In the genomic region with DNA sequence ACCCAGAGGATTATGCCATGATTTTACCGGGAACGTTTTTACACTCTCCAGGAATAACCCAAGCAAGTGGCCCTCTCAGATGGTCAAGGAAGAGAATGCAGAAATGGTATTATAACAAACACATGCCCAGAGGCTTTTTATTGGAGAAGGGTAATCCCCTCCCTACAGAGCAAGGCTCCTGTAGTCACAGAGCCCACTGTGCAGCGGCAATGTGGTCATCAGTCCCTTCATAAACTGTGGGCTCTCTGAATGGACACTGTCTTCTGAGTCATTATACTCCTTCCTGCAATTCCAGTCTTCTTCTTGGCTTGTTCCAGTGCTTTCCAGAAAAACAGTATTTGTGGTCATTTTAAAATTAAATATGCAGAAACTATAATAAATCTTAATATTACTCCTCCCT, we compare ENCODE assay signal across 8 cellular contexts.
A peak's percentile ranks its signal among the peaks of the same experiment; 100 is the strongest.
DNase-seq lines count a peak whose midpoint lies in the region; FAIRE-seq and TF ChIP-seq lines count a peak whose summit lies in the region.
"Had no signal": no experiment of that assay in that cellular context is flagged by ENCODE, and none has a peak within 500 bp of the region (broad histone marks: within the 10 kb centered on the region; RNA-seq: fewer than 3 reads in every experiment).

No MANE protein-coding gene starts in this region.

- H3K79me1 ChIP-seq in mesenchymal stem cell (replicated peaks; ENCODE audit: low read length, poor library complexity, severe bottlenecking): no peaks in the 10 kb centered on the region

- no peak overlapping the region for H3K9ac ChIP-seq in mesenchymal stem cell (ENCODE audit: low read length)

- no peak overlapping the region for H3K4me3 ChIP-seq in mesenchymal stem cell (ENCODE audit: insufficient read depth in 1 of 2, low read depth in 1 of 2, low read length in 2 of 2)
- no peak overlapping the region for H3K4me3 ChIP-seq in tibial nerve

- H3K36me3 ChIP-seq in mesenchymal stem cell (ENCODE audit: control insufficient read depth in 1 of 2, insufficient read depth in 2 of 2, low read depth in 1 of 2, low read length in 2 of 2) (peaks cover 0 to 94% of the 10 kb centered on the region in 2 experiments), tibial nerve (peaks cover 0 to 59% (median 0%) of the 10 kb centered on the region in 3 donors)

- no peak overlapping the region for H3K4ac ChIP-seq in mesenchymal stem cell (ENCODE audit: low read depth in 1 of 2, low read length in 2 of 2)

- no peak overlapping the region for H3K14ac ChIP-seq in mesenchymal stem cell (ENCODE audit: low read length in 2 of 2)

- peak; percentile 40 for DNase-seq in HT1080 (ENCODE audit: low read depth)
- DNase-seq in dermis blood vessel endothelial cell: peak; percentile 28
- DNase-seq in mesenchymal stem cell: peak; percentile 18
- DNase-seq in tibial nerve (ENCODE audit: low spot score in 2 of 2): no peak
- DNase-seq in caudate nucleus (lab: John Stamatoyannopoulos, UW): no peak
- DNase-seq in GM12891 (ENCODE audit: insufficient read length, low spot score): no peak
- DNase-seq in GM12892 (ENCODE audit: insufficient read length): no peak
- DNase-seq: GOT3 had no signal

- no peaks in the 10 kb centered on the region for H3K27me3 ChIP-seq in mesenchymal stem cell (ENCODE audit: control insufficient read depth in 1 of 2, insufficient read depth in 1 of 2, low read length in 2 of 2)
- H3K27me3 ChIP-seq in tibial nerve: no peaks in the 10 kb centered on the region

- no peak overlapping the region for H2BK5ac ChIP-seq in mesenchymal stem cell (ENCODE audit: low read depth, low read length, poor library complexity, severe bottlenecking)

- 65% methylated on average over 1 of the region's 3 CpGs for WGBS in mesenchymal stem cell
- 37 to 46% methylated on average over 3 of the region's 3 CpGs for WGBS in tibial nerve, 2 donors

- no peak overlapping the region for H3K4me2 ChIP-seq in mesenchymal stem cell (ENCODE audit: low read length, poor library complexity, severe bottlenecking)

- H2BK120ac ChIP-seq in mesenchymal stem cell (ENCODE audit: low read depth, low read length): no peak overlapping the region

- no peak for TF ChIP-seq CTCF in tibial nerve (IDR thresholded peaks at IDR 0.05)

- H4K8ac ChIP-seq in mesenchymal stem cell (ENCODE audit: low read length): no peak overlapping the region

- no peak overlapping the region for H2BK12ac ChIP-seq in mesenchymal stem cell (ENCODE audit: low read length in 2 of 2)

- no peak overlapping the region for H2AK5ac ChIP-seq in mesenchymal stem cell (ENCODE audit: low read length, severe bottlenecking)

- FAIRE-seq in GM12891 (lab: Jason Lieb, UNC): no peak
- no peak for FAIRE-seq in GM12892 (lab: Jason Lieb, UNC)

- no peak for TF ChIP-seq EP300 in tibial nerve (IDR thresholded peaks at IDR 0.05)

- H3K4me1 ChIP-seq in mesenchymal stem cell (ENCODE audit: control insufficient read depth, insufficient read depth, low read depth, low read length) (no peaks in the 10 kb centered on the region), tibial nerve (peaks cover 0 to 54% (median 10%) of the 10 kb centered on the region in 4 donors)

- no peak overlapping the region for H2BK15ac ChIP-seq in mesenchymal stem cell (ENCODE audit: low read depth, poor library complexity, severe bottlenecking)

- no peak overlapping the region for H2AFZ ChIP-seq in mesenchymal stem cell (ENCODE audit: low read depth, low read length)

- no peak overlapping the region for H3K27ac ChIP-seq in mesenchymal stem cell (ENCODE audit: low read length, poor library complexity, severe bottlenecking)
- peak overlapping the region in 3 of 4 donors; percentile 4 to 73 (median 21) for H3K27ac ChIP-seq in tibial nerve
- H3K27ac ChIP-seq in caudate nucleus (ENCODE audit: low read depth, low read length): no peak overlapping the region

- H3K18ac ChIP-seq in mesenchymal stem cell (ENCODE audit: low read depth in 1 of 2, low read length in 2 of 2): no peak overlapping the region

- H4K91ac ChIP-seq in mesenchymal stem cell (ENCODE audit: low read length): no peak overlapping the region

- no peak overlapping the region for H3K23ac ChIP-seq in mesenchymal stem cell (ENCODE audit: low read length in 2 of 2)

- TF ChIP-seq POLR2A in tibial nerve (IDR thresholded peaks at IDR 0.05) (no peak), GM12891 (IDR thresholded peaks at IDR 0.05; ENCODE audit: low read depth, low read length) (no peak), GM12892 (IDR thresholded peaks at IDR 0.05; ENCODE audit: low read depth, low read length) (no peak)

- no peaks in the 10 kb centered on the region for H3K9me3 ChIP-seq in mesenchymal stem cell (ENCODE audit: control insufficient read depth, low read length)
- H3K9me3 ChIP-seq in tibial nerve: no peaks in the 10 kb centered on the region

TF ChIP-seq in GM12891, 5 proteins besides CTCF, POLR2A, EP300 and RAD21:
- TF ChIP-seq PAX5 (IDR thresholded peaks at IDR 0.05; ENCODE audit: insufficient read depth, low read length, severe bottlenecking): no peak
- TF ChIP-seq TAF1 (IDR thresholded peaks at IDR 0.05; ENCODE audit: low read depth, low read length): no peak
- TF ChIP-seq POU2F2 (IDR thresholded peaks at IDR 0.05; ENCODE audit: low read depth, low read length): no peak
- no peak for TF ChIP-seq POLR2AphosphoS5 (IDR thresholded peaks at IDR 0.05; ENCODE audit: low read depth, low read length)
- no peak for TF ChIP-seq SPI1 (IDR thresholded peaks at IDR 0.05; ENCODE audit: low read depth, low read length)

Comparison
In these comparisons a context has a peak if more than half of its experiments do, and no peak if none do; other contexts are left out.
1. DNase-seq: peak in HT1080 (single experiment), dermis blood vessel endothelial cell (single experiment) and mesenchymal stem cell (single experiment); none in tibial nerve (0 of 2), caudate nucleus (0 of 61), GM12891 (single experiment) and GM12892 (single experiment).
2. H3K27ac ChIP-seq: peak in tibial nerve (3 of 4); none in mesenchymal stem cell (single experiment) and caudate nucleus (single experiment).